In the genomic region with DNA sequence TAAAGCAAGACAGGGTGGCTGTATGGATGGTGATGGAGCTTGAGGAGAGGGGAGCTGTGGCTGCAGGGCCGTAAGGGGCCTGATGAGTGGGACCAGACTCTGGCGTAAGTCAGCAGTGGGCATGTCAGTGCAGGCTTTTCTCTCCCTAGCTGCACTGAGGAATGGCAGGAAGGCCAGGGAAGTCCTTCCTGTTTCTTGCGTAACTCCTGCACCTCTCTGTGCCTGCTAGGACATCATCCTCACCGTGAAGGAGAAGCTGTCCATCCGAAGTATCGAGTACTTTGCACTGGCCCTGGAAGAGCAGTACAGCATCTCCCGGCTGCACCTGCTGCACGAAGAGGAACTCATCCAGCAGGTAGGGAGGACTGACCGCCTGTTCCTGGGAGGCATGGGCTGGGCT, we compare ENCODE assay signal across 23 cellular contexts. TPM values are rescaled to one million over a fixed set of nuclear protein-coding genes. Genes with fewer than 3 reads are reported as not detected.
A peak's percentile ranks its signal among the peaks of the same experiment; 100 is the strongest.
DNase-seq lines count a peak whose midpoint lies in the region; ATAC-seq and TF ChIP-seq lines count a peak whose summit lies in the region.
"Had no signal": no experiment of that assay in that cellular context is flagged by ENCODE, and none has a peak within 500 bp of the region (broad histone marks: within the 10 kb centered on the region; RNA-seq: fewer than 3 reads in every experiment).

No MANE protein-coding gene starts in this region.

- H3K4me1 Mint-ChIP-seq in MCF 10A (ENCODE audit: insufficient read depth, unreplicated experiment), result no peaks in the 10 kb centered on the region

- DNase-seq in MCF 10A (ENCODE audit: unreplicated experiment) (peak; percentile 86), breast epithelium (ENCODE audit: low spot score in 2 of 2) (no peak), RWPE2 (ENCODE audit: low spot score) (peak; percentile 80), epithelial cell of prostate (ENCODE audit: low read depth, low spot score) (peak; percentile 49), ureter (ENCODE audit: low spot score) (peak; percentile 47), posterior vena cava (ENCODE audit: low spot score) (no peak), AG08396 (ENCODE audit: low spot score) (no peak)
- DNase-seq: ACHN; AML-193; C1 segment of cervical spinal cord; CD8-positive, alpha-beta T cell; H9; KG1; NCI-H1092 treated with DMSO at 0.1 percent for 48 hours; NCI-H146; NCI-H2029; NCI-H2227 treated with DMSO at 0.1 percent for 48 hours; NCI-H524; NCI-H82; SHP77 had no signal

- H3K9me3 ChIP-seq in breast epithelium, result no peaks in the 10 kb centered on the region
- H3K9me3 ChIP-seq in RWPE2 (ENCODE audit: severe bottlenecking), result no peaks in the 10 kb centered on the region

- H3K27me3 Mint-ChIP-seq in MCF 10A (ENCODE audit: insufficient read depth, unreplicated experiment), result peaks cover 7% of the 10 kb centered on the region

- H3K27ac ChIP-seq in breast epithelium (no peak overlapping the region), RWPE2 (ENCODE audit: poor library complexity, severe bottlenecking) (peak overlapping the region; percentile 62), epithelial cell of prostate (peak overlapping the region; percentile 16)
- H3K27ac ChIP-seq: 22Rv1 had no signal

- H3K27me3 ChIP-seq in breast epithelium (peaks cover 0 to 6% of the 10 kb centered on the region in 2 donors), RWPE2 (ENCODE audit: insufficient read depth, poor library complexity, severe bottlenecking) (no peaks in the 10 kb centered on the region)

- CTCF ChIA-PET in MCF 10A (lab: Yijun Ruan, JAX), result interaction anchor here (0.6 to 1.4 kb wide), 2 partner anchors 18 to 642 kb away, joined by 3 to 4 read pairs; no protein-coding TSS in a partner anchor

- intact Hi-C loops in MCF 10A (cut with micrococcal nuclease), result no loop called here
- intact Hi-C loops in breast epithelium (cut with DNase I; ENCODE audit: low total_unique reads), result no loop called here
- intact Hi-C loops in posterior vena cava (cut with DNase I), result no loop called here

- TF ChIP-seq CTCF in MCF 10A (IDR thresholded peaks at IDR 0.05; ENCODE audit: unreplicated experiment) (no peak), breast epithelium (IDR thresholded peaks at IDR 0.05) (no peak), RWPE2 (IDR thresholded peaks at IDR 0.05; ENCODE audit: poor library complexity, severe bottlenecking) (no peak)

- no TSS peak for BruUV-seq in MCF 10A (replicated peaks; lab: Mats Ljungman, UMichigan)

- peak; percentile 94 for ATAC-seq in RWPE2 (ENCODE audit: low read depth)
- no peak for ATAC-seq in GM21528 (IDR thresholded peaks at IDR 0.05; ENCODE audit: low FRiP score, unreplicated experiment)
- ATAC-seq: CD8-positive, alpha-beta T cell had no signal

- no peak for TF ChIP-seq POLR2A in breast epithelium (IDR thresholded peaks at IDR 0.05)

- H3K36me3 ChIP-seq in breast epithelium (no peaks in the 10 kb centered on the region), RWPE2 (ENCODE audit: low read depth) (no peaks in the 10 kb centered on the region)

- H3K27ac Mint-ChIP-seq in MCF 10A (ENCODE audit: low read depth, unreplicated experiment), result no peak overlapping the region
- H3K27ac Mint-ChIP-seq: CD8-positive, alpha-beta T cell; H9; HFFc6 had no signal

- H3K4me3 Mint-ChIP-seq in MCF 10A (ENCODE audit: unreplicated experiment), result no peak overlapping the region
- H3K4me3 Mint-ChIP-seq: CD8-positive, alpha-beta T cell; H9; HFFc6 had no signal

- H3K36me3 Mint-ChIP-seq in MCF 10A (ENCODE audit: insufficient read depth, unreplicated experiment), result no peaks in the 10 kb centered on the region
- H3K36me3 Mint-ChIP-seq: CD8-positive, alpha-beta T cell had no signal

- H3K4me1 ChIP-seq in breast epithelium (no peaks in the 10 kb centered on the region), RWPE2 (ENCODE audit: insufficient read depth, poor library complexity, severe bottlenecking) (peaks cover 17% of the 10 kb centered on the region)

- no peak overlapping the region for H3K4me3 ChIP-seq in breast epithelium
- no peak overlapping the region for H3K4me3 ChIP-seq in RWPE2 (ENCODE audit: severe bottlenecking)

- no peaks in the 10 kb centered on the region for H3K9me3 Mint-ChIP-seq in MCF 10A (ENCODE audit: unreplicated experiment)
- H3K9me3 Mint-ChIP-seq: CD8-positive, alpha-beta T cell; H9; HFFc6 had no signal

- POLR2A ChIA-PET in MCF 10A (lab: Yijun Ruan, JAX), result interaction anchor here (0.5 to 0.7 kb wide), 3 partner anchors 14 to 151 kb away, joined by 3 read pairs; no protein-coding TSS in a partner anchor

RNA-seq across cellular contexts. Expression of gene TRMT10B, which starts 24.1 kb away (rescaled TPM):
- 4.9 and 6.9 TPM in 2 replicates for total RNA-seq in MCF 10A (2022)
- 10 to 100 TPM in 2 of 3 donors, 1 to 10 TPM in 1; 6.7 to 12.1 (median 11.1) TPM for total RNA-seq in breast epithelium
- 18.0 TPM for total RNA-seq in ureter
- total RNA-seq in posterior vena cava, result 1 to 10 TPM; 7.4 to 9.9 TPM

RNA-seq across cellular contexts. Expression of gene EXOSC3, which starts 55.4 kb away (rescaled TPM):
- 44.8 and 50.9 TPM in 2 replicates for total RNA-seq in MCF 10A (2022)
- 10 to 100 TPM; 40.6 to 55.0 (median 49.9) TPM for total RNA-seq in breast epithelium
- total RNA-seq in ureter, result 27.2 TPM
- total RNA-seq in posterior vena cava, result 10 to 100 TPM; 18.3 to 25.3 TPM

Comparison
In these comparisons a context has a peak if more than half of its experiments do, and no peak if none do; other contexts are left out.
1. DNase-seq: peak in MCF 10A (single experiment), RWPE2 (single experiment), epithelial cell of prostate (single experiment) and ureter (single experiment); none in breast epithelium (0 of 2), posterior vena cava (single experiment) and AG08396 (single experiment).
2. H3K27ac ChIP-seq: peak in RWPE2 (single experiment) and epithelial cell of prostate (single experiment); none in breast epithelium (0 of 2).